Comparison of ENCODE assay signal across 22 cellular contexts in genomic region chr11:109783017-109783416, GRCh38.
DNase-seq lines count a peak whose midpoint lies in the region; ATAC-seq and TF ChIP-seq lines count a peak whose summit lies in the region.
"Had no signal": no experiment of that assay in that cellular context is flagged by ENCODE, and none has a peak within 500 bp of the region (broad histone marks: within the 10 kb centered on the region; RNA-seq: fewer than 3 reads in every experiment).

No MANE protein-coding gene starts in this region.

- H3K4me3 Mint-ChIP-seq in immature natural killer cell, result no peak overlapping the region
- H3K4me3 Mint-ChIP-seq: CD8-positive, alpha-beta T cell had no signal

- H3K4me1 Mint-ChIP-seq in immature natural killer cell, result no peaks in the 10 kb centered on the region

- H3K36me3 Mint-ChIP-seq in immature natural killer cell, result no peaks in the 10 kb centered on the region
- H3K36me3 Mint-ChIP-seq: CD8-positive, alpha-beta T cell had no signal

- DNase-seq in NCI-H748 (lab: John Stamatoyannopoulos, UW; ENCODE audit: unreplicated experiment), result peak; percentile 15
- no peak for DNase-seq in NCI-H748 treated with DMSO at 0.1 percent for 48 hours (lab: John Stamatoyannopoulos, UW)
- DNase-seq in NCI-H345 treated with DMSO at 0.1 percent for 48 hours (lab: John Stamatoyannopoulos, UW; ENCODE audit: unreplicated experiment), result peak; percentile 4
- DNase-seq in smooth muscle cell of the brain vasculature (ENCODE audit: low read depth, low spot score), result peak; percentile 24
- DNase-seq in activated CD4-positive, alpha-beta T cell treated with anti-CD3 and anti-CD28 coated beads for 1 hour, result no peak
- DNase-seq in mucosa of descending colon, result no peak
- no peak for DNase-seq in immature natural killer cell
- DNase-seq: 8988T; AML-193; C1 segment of cervical spinal cord; CD8-positive, alpha-beta T cell; GDM1; MG63; NCI-H1048; NCI-H1436; NCI-H446 treated with DMSO at 0.1 percent for 48 hours; NCI-H526 treated with DMSO at 0.1 percent for 48 hours; NK-92 treated with Interleukin-12 subunit alpha and Interleukin-12 subunit beta, amount 100 ng/mL, for 24 hours; SIG-M5; T-helper 1 cell had no signal

- intact Hi-C loops in mucosa of descending colon (cut with DNase I, micrococcal nuclease), result no loop called here

- H3K36me3 ChIP-seq in ectodermal cell (ENCODE audit: control insufficient read depth, insufficient read depth, low read length), result no peaks in the 10 kb centered on the region
- no peaks in the 10 kb centered on the region for H3K36me3 ChIP-seq in mucosa of descending colon (ENCODE audit: low read depth)
- H3K36me3 ChIP-seq: MG63 had no signal

- H3K9me3 Mint-ChIP-seq in immature natural killer cell, result peaks cover 0 to 13% (median under 1%) of the 10 kb centered on the region in 6 donors
- H3K9me3 Mint-ChIP-seq: CD8-positive, alpha-beta T cell had no signal

- H3K4me3 ChIP-seq in ectodermal cell (ENCODE audit: insufficient read depth, low read depth, low read length), result no peak overlapping the region
- H3K4me3 ChIP-seq in mucosa of descending colon, result no peak overlapping the region
- H3K4me3 ChIP-seq: MG63 had no signal

- H3K4me1 ChIP-seq in ectodermal cell (ENCODE audit: control insufficient read depth, insufficient read depth, low read length) (peaks cover 22% of the 10 kb centered on the region), mucosa of descending colon (ENCODE audit: low read depth) (no peaks in the 10 kb centered on the region)

- H3K27ac Mint-ChIP-seq in immature natural killer cell, result no peak overlapping the region
- H3K27ac Mint-ChIP-seq: CD8-positive, alpha-beta T cell had no signal

- peak overlapping the region; percentile 74 for H3K27ac ChIP-seq in ectodermal cell (ENCODE audit: insufficient read depth, low read depth, low read length, poor library complexity, severe bottlenecking)
- H3K27ac ChIP-seq: RWPE1 had no signal

- TF ChIP-seq CTCF in mucosa of descending colon (IDR thresholded peaks at IDR 0.05), result no peak

- 5 to 29% methylated on average over 2 to 3 of the region's 3 CpGs for WGBS in ectodermal cell, 2 experiments

- H3K9me3 ChIP-seq in ectodermal cell (ENCODE audit: control insufficient read depth, low read length), result no peaks in the 10 kb centered on the region
- H3K9me3 ChIP-seq in mucosa of descending colon, result no peaks in the 10 kb centered on the region
- H3K9me3 ChIP-seq: MG63 had no signal

- ATAC-seq in mucosa of descending colon, result no peak
- ATAC-seq: CD8-positive, alpha-beta T cell had no signal

- peaks cover 0 to 1% (median 0%) of the 10 kb centered on the region in 3 donors for H3K27me3 Mint-ChIP-seq in immature natural killer cell (ENCODE audit: low read depth in 3 of 3)

- H3K27me3 ChIP-seq in ectodermal cell (ENCODE audit: control insufficient read depth, insufficient read depth, low read length, poor library complexity, severe bottlenecking), result no peaks in the 10 kb centered on the region
- H3K27me3 ChIP-seq: MG63 had no signal

Comparison
In these comparisons a context has a peak if more than half of its experiments do, and no peak if none do; other contexts are left out.
1. DNase-seq: peak in NCI-H748 (single experiment), NCI-H345 treated with DMSO at 0.1 percent for 48 hours (single experiment) and smooth muscle cell of the brain vasculature (single experiment); none in NCI-H748 treated with DMSO at 0.1 percent for 48 hours (single experiment), activated CD4-positive, alpha-beta T cell treated with anti-CD3 and anti-CD28 coated beads for 1 hour (single experiment), mucosa of descending colon (0 of 3) and immature natural killer cell (0 of 3).